31 cellular contexts compared by ENCODE assay signal in the genomic region with DNA sequence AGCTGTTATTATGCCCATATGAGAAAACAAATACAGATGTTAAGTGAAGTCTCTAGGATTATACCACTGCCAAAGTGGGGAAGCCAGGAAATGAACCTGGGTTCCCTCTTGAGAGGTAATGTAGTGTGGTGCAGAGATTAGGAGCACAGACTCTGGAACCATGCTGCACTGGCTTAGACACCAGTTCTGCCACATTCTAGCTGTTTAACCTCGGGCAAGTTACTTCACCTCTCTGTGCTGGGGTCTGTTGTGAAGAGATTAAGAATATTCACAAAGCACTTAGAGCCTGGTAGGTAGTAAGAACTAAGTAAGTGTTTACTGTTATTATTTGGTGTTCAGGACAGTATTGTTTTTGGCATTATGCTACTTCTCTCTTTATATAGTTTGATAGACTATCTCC. TPM values are rescaled to one million over a fixed set of nuclear protein-coding genes. Genes with fewer than 3 reads are reported as not detected.
A peak's percentile ranks its signal among the peaks of the same experiment; 100 is the strongest.
DNase-seq lines count a peak whose midpoint lies in the region; ATAC-seq, FAIRE-seq and TF ChIP-seq lines count a peak whose summit lies in the region.
"Had no signal": no experiment of that assay in that cellular context is flagged by ENCODE, and none has a peak within 500 bp of the region (broad histone marks: within the 10 kb centered on the region; RNA-seq: fewer than 3 reads in every experiment).

No MANE protein-coding gene starts in this region.

- peak overlapping the region; percentile 16; the same call in 1 of the 2 replicates for H2AFZ ChIP-seq in OCI-LY7 (ENCODE audit: low read length)

- H3K36me3 Mint-ChIP-seq in chondrocyte (ENCODE audit: low read depth), result no peaks in the 10 kb centered on the region
- H3K36me3 Mint-ChIP-seq: CD4-positive, CD25-positive, alpha-beta regulatory T cell had no signal

- H3K4me1 ChIP-seq in HEK293 (ENCODE audit: control insufficient read depth, insufficient read depth, low read length) (no peaks in the 10 kb centered on the region), OCI-LY7 (ENCODE audit: insufficient read depth, low read length, poor library complexity, severe bottlenecking) (no peaks in the 10 kb centered on the region)
- H3K4me1 ChIP-seq: BE2C, BLaER1 had no signal

- no peak for DNase-seq in OCI-LY7 (ENCODE audit: low spot score)
- no peak for DNase-seq in chondrocyte (ENCODE audit: low spot score)
- no peak for DNase-seq in urothelium cell line (ENCODE audit: low spot score)
- DNase-seq: 8988T; ACHN; BE2C; C1 segment of cervical spinal cord; CD4-positive, alpha-beta memory T cell; CD4-positive, CD25-positive, alpha-beta regulatory T cell; CD8-positive, alpha-beta memory T cell; COR-L47; DMS 273 treated with DMSO at 0.1 percent for 48 hours; DMS153; DMS53; DMS79; DND-41; EL; GDM1 had no signal

- no peaks in the 10 kb centered on the region for H3K9me3 ChIP-seq in HEK293 (ENCODE audit: control insufficient read depth, insufficient read depth, low read depth, low read length)
- H3K9me3 ChIP-seq in OCI-LY7 (ENCODE audit: low read length), result 0 out of 2 replicates have a peak, but pooled peaks cover 3% of the 10 kb centered on the region
- H3K9me3 ChIP-seq: BE2C, BLaER1 had no signal

- H3K27ac ChIP-seq in HEK293 (ENCODE audit: extremely low read depth, low read depth, low read length) (no peak overlapping the region), OCI-LY7 (ENCODE audit: low read depth, low read length, poor library complexity, severe bottlenecking) (no peak overlapping the region)
- H3K27ac ChIP-seq: BLaER1 had no signal

- FAIRE-seq in urothelium cell line (lab: Jason Lieb, UNC), result no peak
- FAIRE-seq: A204.1, GM12878, GM12892, GM18507, GM19239 had no signal

- CTCF ChIA-PET in HEK293 (lab: Yijun Ruan, JAX), result no interaction called here
- CTCF ChIA-PET in OCI-LY7 (lab: Charles Lee; ENCODE audit: unreplicated experiment), result no interaction called here

- POLR2A ChIA-PET in HEK293 (lab: Yijun Ruan, JAX) (interaction anchor here (0.6 kb wide), 1 partner anchor 158 kb away, joined by 7 read pairs; no protein-coding TSS in a partner anchor), OCI-LY7 (lab: Charles Lee) (interaction anchor here (0.7 to 1.0 kb wide), 2 partner anchors 18 to 22 kb away, joined by 3 to 7 read pairs; no protein-coding TSS in a partner anchor)

- H4K20me1 ChIP-seq in OCI-LY7 (ENCODE audit: insufficient read depth, low read length), result no peaks in the 10 kb centered on the region
- H4K20me1 ChIP-seq: BLaER1 had no signal

- no peak overlapping the region for H3K4me3 Mint-ChIP-seq in chondrocyte (ENCODE audit: unreplicated experiment)
- H3K4me3 Mint-ChIP-seq: CD14-positive monocyte; CD4-positive, alpha-beta memory T cell; CD4-positive, CD25-positive, alpha-beta regulatory T cell; CD8-positive, alpha-beta memory T cell had no signal

- no TSS peak for BruUV-seq in OCI-LY7 (replicated peaks; lab: Mats Ljungman, UMichigan)

- ATAC-seq in GM19023 (IDR thresholded peaks at IDR 0.05; ENCODE audit: unreplicated experiment), result no peak
- ATAC-seq in HG03378 (IDR thresholded peaks at IDR 0.05; ENCODE audit: unreplicated experiment), result no peak
- ATAC-seq: GM12878 had no signal

- H3K4me1 Mint-ChIP-seq in chondrocyte (ENCODE audit: low read depth), result peaks cover 23% of the 10 kb centered on the region
- H3K4me1 Mint-ChIP-seq: CD14-positive monocyte; CD4-positive, alpha-beta memory T cell; CD4-positive, CD25-positive, alpha-beta regulatory T cell; CD8-positive, alpha-beta memory T cell had no signal

- no peaks in the 10 kb centered on the region for H3K79me2 ChIP-seq in OCI-LY7 (ENCODE audit: insufficient read depth, low read depth, low read length)

- peak overlapping the region; percentile 8 for H3K27ac Mint-ChIP-seq in chondrocyte (ENCODE audit: unreplicated experiment)
- H3K27ac Mint-ChIP-seq: CD14-positive monocyte; CD4-positive, alpha-beta memory T cell; CD4-positive, CD25-positive, alpha-beta regulatory T cell; CD8-positive, alpha-beta memory T cell had no signal

- intact Hi-C loops in OCI-LY7 (cut with micrococcal nuclease; ENCODE audit: unreplicated experiment), result no loop called here

- no peaks in the 10 kb centered on the region for H3K36me3 ChIP-seq in HEK293 (ENCODE audit: control insufficient read depth in 2 of 2, insufficient read depth in 1 of 2, low read length in 2 of 2)
- no peaks in the 10 kb centered on the region for H3K36me3 ChIP-seq in OCI-LY7 (ENCODE audit: insufficient read depth, low read length)
- H3K36me3 ChIP-seq: BE2C, BLaER1 had no signal

- no peak overlapping the region for H3K4me2 ChIP-seq in OCI-LY7 (ENCODE audit: low read length)
- H3K4me2 ChIP-seq: BLaER1 had no signal

- H3K4me3 ChIP-seq in HEK293 (ENCODE audit: low read depth, low read length), result no peak overlapping the region
- H3K4me3 ChIP-seq in OCI-LY7 (ENCODE audit: low read depth, low read length, poor library complexity, severe bottlenecking), result no peak overlapping the region
- H3K4me3 ChIP-seq: BLaER1, GM12878 had no signal

- H3K9me3 Mint-ChIP-seq in chondrocyte (ENCODE audit: low read depth), result no peaks in the 10 kb centered on the region
- H3K9me3 Mint-ChIP-seq: CD8-positive, alpha-beta memory T cell had no signal

- TF ChIP-seq CTCF in HEK293 (tag by site-specific recombination; IDR thresholded peaks at IDR 0.05), result no peak
- TF ChIP-seq CTCF in OCI-LY7 (conservative IDR thresholded peaks at IDR 0.05; ENCODE audit: low read length), result no peak
- TF ChIP-seq CTCF in chondrocyte (IDR thresholded peaks at IDR 0.05), result no peak

- no peaks in the 10 kb centered on the region for H3K9me2 ChIP-seq in OCI-LY7 (ENCODE audit: insufficient read depth, low read length)

- no peaks in the 10 kb centered on the region for H3K27me3 Mint-ChIP-seq in chondrocyte (ENCODE audit: low read depth)

TF ChIP-seq in HEK293, 187 proteins besides CTCF, POLR2A, EP300 and RAD21:
- TF ChIP-seq ZNF768 (tag by site-specific recombination; IDR thresholded peaks at IDR 0.05), result peak; percentile 36; the same call in 1 of the 2 replicates
- TF ChIP-seq, protein P1, sequence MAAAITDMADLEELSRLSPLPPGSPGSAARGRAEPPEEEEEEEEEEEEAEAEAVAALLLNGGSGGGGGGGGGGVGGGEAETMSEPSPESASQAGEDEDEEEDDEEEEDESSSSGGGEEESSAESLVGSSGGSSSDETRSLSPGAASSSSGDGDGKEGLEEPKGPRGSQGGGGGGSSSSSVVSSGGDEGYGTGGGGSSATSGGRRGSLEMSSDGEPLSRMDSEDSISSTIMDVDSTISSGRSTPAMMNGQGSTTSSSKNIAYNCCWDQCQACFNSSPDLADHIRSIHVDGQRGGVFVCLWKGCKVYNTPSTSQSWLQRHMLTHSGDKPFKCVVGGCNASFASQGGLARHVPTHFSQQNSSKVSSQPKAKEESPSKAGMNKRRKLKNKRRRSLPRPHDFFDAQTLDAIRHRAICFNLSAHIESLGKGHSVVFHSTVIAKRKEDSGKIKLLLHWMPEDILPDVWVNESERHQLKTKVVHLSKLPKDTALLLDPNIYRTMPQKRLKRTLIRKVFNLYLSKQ (tag by site-specific recombination; IDR thresholded peaks at IDR 0.05; ENCODE audit: borderline replicate concordance), result no peak
- TF ChIP-seq, protein P2, sequence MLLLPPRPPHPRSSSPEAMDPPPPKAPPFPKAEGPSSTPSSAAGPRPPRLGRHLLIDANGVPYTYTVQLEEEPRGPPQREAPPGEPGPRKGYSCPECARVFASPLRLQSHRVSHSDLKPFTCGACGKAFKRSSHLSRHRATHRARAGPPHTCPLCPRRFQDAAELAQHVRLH (tag by site-specific recombination; IDR thresholded peaks at IDR 0.05), result no peak

RNA-seq across cellular contexts. Expression of a gene that starts 41.9 kb away (rescaled TPM):
- total RNA-seq in OCI-LY7 (2014; rRNA removed; shearing (Covaris generic)), result 0.03 and 0.05 TPM in 2 replicates
- total RNA-seq in OCI-LY7 (2022) (0.13 TPM in 1 of 2 replicates, not detected in the other), chondrocyte (not detected in 3 replicates)
- total RNA-seq: A673; CD4-positive, alpha-beta memory T cell; CD4-positive, CD25-positive, alpha-beta regulatory T cell; CD8-positive, alpha-beta memory T cell; Daoy; G401; GM12878 had no signal

RNA-seq across cellular contexts. Expression of a gene that starts 48.2 kb away (rescaled TPM):
- 11.9 and 24.3 TPM in 2 replicates for total RNA-seq in OCI-LY7 (2014; rRNA removed; shearing (Covaris generic))
- total RNA-seq in OCI-LY7 (2022) (26.9 and 30.2 TPM in 2 replicates), chondrocyte (11.8 to 15.2 TPM (median 13.2 TPM) in 3 replicates)

RNA-seq across cellular contexts. Expression of a gene that starts 53.2 kb away (rescaled TPM):
- not detected in 2 replicates for total RNA-seq in OCI-LY7 (2014; rRNA removed; shearing (Covaris generic))
- not detected in 2 replicates for total RNA-seq in OCI-LY7 (2022)
- total RNA-seq in chondrocyte, result 10.7 to 30.1 TPM (median 29.3 TPM) in 3 replicates
- total RNA-seq: A673; CD4-positive, alpha-beta memory T cell; CD4-positive, CD25-positive, alpha-beta regulatory T cell; CD8-positive, alpha-beta memory T cell; Daoy; G401 had no signal

Comparison
In these comparisons a context has a peak if more than half of its experiments do, and no peak if none do; other contexts are left out.
1. RNA of a gene that starts 53.2 kb away (total RNA-seq): 10.7 to 30.1 TPM in chondrocyte; not detected in OCI-LY7; every median in the first group is over 10 times any median in the second.